ENCODE assay signal across 8 cellular contexts in genomic region chr12:103965255-103965589, GRCh38. TPM values are rescaled to one million over a fixed set of nuclear protein-coding genes. Genes with fewer than 3 reads are reported as not detected.
A peak's percentile ranks its signal among the peaks of the same experiment; 100 is the strongest.
DNase-seq lines count a peak whose midpoint lies in the region; ATAC-seq and TF ChIP-seq lines count a peak whose summit lies in the region.

No MANE protein-coding gene starts in this region.

- peak overlapping the region; percentile 14 to 74 for H3K14ac ChIP-seq in mesenchymal stem cell (ENCODE audit: low read length in 2 of 2)

- H2AFZ ChIP-seq in mesenchymal stem cell (ENCODE audit: low read depth, low read length) = no peak overlapping the region

- H2BK15ac ChIP-seq in mesenchymal stem cell (ENCODE audit: low read depth, poor library complexity, severe bottlenecking) = peak overlapping the region; percentile 69

- H3K27ac ChIP-seq in heart left ventricle = peak overlapping the region; percentile 73 to 98 (median 96)
- peak overlapping the region; percentile 57 for H3K27ac ChIP-seq in mesenchymal stem cell (ENCODE audit: low read length, poor library complexity, severe bottlenecking)
- H3K27ac ChIP-seq in urinary bladder (ENCODE audit: low read depth) = peak overlapping the region; percentile 70

- POLR2A ChIA-PET in MCF 10A (lab: Yijun Ruan, JAX) = interaction anchor here (0.6 to 4.8 kb wide), 35 partner anchors 9 to 1142 kb away, joined by 3 to 214 read pairs (median 7); partner anchors contain the start of genes GLT8D2, HCFC2, HSP90B1 and NFYB

- no peaks in the 10 kb centered on the region for H3K9me3 Mint-ChIP-seq in MCF 10A (ENCODE audit: unreplicated experiment)

- H3K36me3 Mint-ChIP-seq in MCF 10A (ENCODE audit: insufficient read depth, unreplicated experiment) = peaks cover 27% of the 10 kb centered on the region

- H3K4me1 Mint-ChIP-seq in MCF 10A (ENCODE audit: insufficient read depth, unreplicated experiment) = peaks cover 28% of the 10 kb centered on the region

- peak overlapping the region; percentile 50 to 100 for H3K18ac ChIP-seq in mesenchymal stem cell (ENCODE audit: low read depth in 1 of 2, low read length in 2 of 2)

- peak overlapping the region; percentile 97 for H3K27ac Mint-ChIP-seq in MCF 10A (ENCODE audit: low read depth, unreplicated experiment)

- 0% methylated on average over 11 of the region's 11 CpGs for WGBS in heart left ventricle, 4 donors
- WGBS in mesenchymal stem cell = 1% methylated on average over 7 of the region's 11 CpGs
- under 1% methylated on average over 11 of the region's 11 CpGs for WGBS in urinary bladder

- no peaks in the 10 kb centered on the region for H3K27me3 Mint-ChIP-seq in MCF 10A (ENCODE audit: insufficient read depth, unreplicated experiment)

- peak overlapping the region; percentile 99 for H4K8ac ChIP-seq in mesenchymal stem cell (ENCODE audit: low read length)

- intact Hi-C loops in heart left ventricle (cut with DNase I) (loop anchor here in 6 of 10 donors (1.0 to 10.0 kb wide), 7 partner anchors 8 to 140 kb away; partner anchors contain the start of genes HCFC2 (in 4 of the 6) and HSP90B1 (in 2 of the 6)), Right ventricle myocardium superior (cut with DNase I) (loop anchor here (5.0 to 10.0 kb wide), 2 partner anchors 100 to 142 kb away; partner anchors contain the start of gene HCFC2), MCF 10A (cut with micrococcal nuclease) (loop anchor here (1.0 to 2.0 kb wide), 3 partner anchors 8 to 144 kb away; partner anchors contain the start of gene HCFC2)

- H2BK12ac ChIP-seq in mesenchymal stem cell (ENCODE audit: low read length in 2 of 2) = no peak overlapping the region

- no peak overlapping the region for H3K23ac ChIP-seq in mesenchymal stem cell (ENCODE audit: low read length in 2 of 2)

- peak overlapping the region; percentile 85 for H2BK120ac ChIP-seq in mesenchymal stem cell (ENCODE audit: low read depth, low read length)

- CTCF ChIA-PET in MCF 10A (lab: Yijun Ruan, JAX) = interaction anchor here (0.9 to 6.0 kb wide), 9 partner anchors 9 to 173 kb away, joined by 3 to 40 read pairs (median 3); partner anchors contain the start of genes HCFC2, HSP90B1 and NFYB

- no peak for TF ChIP-seq POLR2A in heart left ventricle (IDR thresholded peaks at IDR 0.05)

- peaks cover 11% of the 10 kb centered on the region for H3K79me1 ChIP-seq in mesenchymal stem cell (replicated peaks; ENCODE audit: low read length, poor library complexity, severe bottlenecking)

- peak overlapping the region; percentile 86 for H3K4me2 ChIP-seq in mesenchymal stem cell (ENCODE audit: low read length, poor library complexity, severe bottlenecking)

- TSS peak; percentile 88 for BruUV-seq in MCF 10A (replicated peaks; lab: Mats Ljungman, UMichigan)

- no peak for TF ChIP-seq CTCF in heart left ventricle (IDR thresholded peaks at IDR 0.05)
- TF ChIP-seq CTCF in MCF 10A (IDR thresholded peaks at IDR 0.05; ENCODE audit: unreplicated experiment) = no peak

- H3K9ac ChIP-seq in mesenchymal stem cell (ENCODE audit: low read length) = peak overlapping the region; percentile 99

- H2BK5ac ChIP-seq in mesenchymal stem cell (ENCODE audit: low read depth, low read length, poor library complexity, severe bottlenecking) = peak overlapping the region; percentile 39

- H3K4me1 ChIP-seq in heart left ventricle (peaks cover 4 to 59% (median 51%) of the 10 kb centered on the region in 12 donors), mesenchymal stem cell (ENCODE audit: control insufficient read depth, insufficient read depth, low read depth, low read length) (peaks cover 10% of the 10 kb centered on the region), urinary bladder (ENCODE audit: insufficient read depth) (no peaks in the 10 kb centered on the region)

- H3K4me3 Mint-ChIP-seq in MCF 10A (ENCODE audit: unreplicated experiment) = peak overlapping the region; percentile 92

- H3K36me3 ChIP-seq in heart left ventricle = peaks cover 0 to 14% (median 0%) of the 10 kb centered on the region in 9 donors
- peaks cover 0 to 5% of the 10 kb centered on the region in 2 experiments for H3K36me3 ChIP-seq in mesenchymal stem cell (ENCODE audit: control insufficient read depth in 1 of 2, insufficient read depth in 2 of 2, low read depth in 1 of 2, low read length in 2 of 2)
- H3K36me3 ChIP-seq in urinary bladder (ENCODE audit: insufficient read depth) = no peaks in the 10 kb centered on the region

- no peak for ATAC-seq in heart left ventricle
- ATAC-seq in Right ventricle myocardium superior (ENCODE audit: poor library complexity) = no peak
- ATAC-seq in GM21360 (IDR thresholded peaks at IDR 0.05; ENCODE audit: unreplicated experiment) = no peak

- DNase-seq in heart left ventricle (no peak), Right ventricle myocardium superior (no peak), MCF 10A (ENCODE audit: unreplicated experiment) (no peak), mesenchymal stem cell (no peak), hippocampal formation (lab: John Stamatoyannopoulos, UW) (no peak), T1000 (lab: John Stamatoyannopoulos, UW) (no peak)

- peak overlapping the region; percentile 92 for H2AK5ac ChIP-seq in mesenchymal stem cell (ENCODE audit: low read length, severe bottlenecking)

- H3K9me3 ChIP-seq in heart left ventricle (no peaks in the 10 kb centered on the region), mesenchymal stem cell (ENCODE audit: control insufficient read depth, low read length) (no peaks in the 10 kb centered on the region)

- H3K27me3 ChIP-seq in heart left ventricle (no peaks in the 10 kb centered on the region), mesenchymal stem cell (ENCODE audit: control insufficient read depth in 1 of 2, insufficient read depth in 1 of 2, low read length in 2 of 2) (no peaks in the 10 kb centered on the region)

- H3K4me3 ChIP-seq in heart left ventricle = peak overlapping the region; percentile 74 to 99 (median 84)
- peak overlapping the region; percentile 83 to 99 for H3K4me3 ChIP-seq in mesenchymal stem cell (ENCODE audit: insufficient read depth in 1 of 2, low read depth in 1 of 2, low read length in 2 of 2)
- peak overlapping the region; percentile 62 for H3K4me3 ChIP-seq in urinary bladder (ENCODE audit: low read depth, low read length)

- peak overlapping the region; percentile 94 for H4K91ac ChIP-seq in mesenchymal stem cell (ENCODE audit: low read length)

- H3K4ac ChIP-seq in mesenchymal stem cell (ENCODE audit: low read depth in 1 of 2, low read length in 2 of 2) = peak overlapping the region; percentile 88 to 95

RNA-seq across cellular contexts. Expression of gene TDG, which starts 0.5 kb away (rescaled TPM):
- 10 to 100 TPM in 7 of 9 donors, 1 to 10 TPM in 2; 7.8 to 15.5 (median 13.1) TPM for total RNA-seq in heart left ventricle
- polyA plus RNA-seq in heart left ventricle = 10 to 100 TPM in 1 of 2 donors, 1 to 10 TPM in 1; 7.4 to 13.3 TPM
- 10.2 TPM for total RNA-seq in Right ventricle myocardium superior
- 31.6 and 31.8 TPM in 2 replicates for total RNA-seq in MCF 10A (2022)
- polyA plus RNA-seq in mesenchymal stem cell (2013, experiment 1 of 2) = 36.6 TPM
- 38.0 TPM for polyA plus RNA-seq in mesenchymal stem cell (2013, experiment 2 of 2)
- 37.0 TPM for total RNA-seq in urinary bladder
- 11.2 TPM for polyA plus RNA-seq in urinary bladder

RNA-seq across cellular contexts. Expression of gene HSP90B1, which starts 35.0 kb away (rescaled TPM):
- total RNA-seq in heart left ventricle (100 to 1,000 TPM; 166 to 518 (median 337) TPM), Right ventricle myocardium superior (353 TPM), MCF 10A (2022) (1,052 and 1,334 TPM in 2 replicates), urinary bladder (376 TPM)
- polyA plus RNA-seq in heart left ventricle (1,000 to 10,000 TPM in 1 of 2 donors, 100 to 1,000 TPM in 1; 238 to 1,036 TPM), urinary bladder (299 TPM)
- polyA plus RNA-seq in mesenchymal stem cell (2013, experiment 1 of 2) = 898 TPM
- 923 TPM for polyA plus RNA-seq in mesenchymal stem cell (2013, experiment 2 of 2)
